ENCODE assay signal across 9 cellular contexts in the genomic region with DNA sequence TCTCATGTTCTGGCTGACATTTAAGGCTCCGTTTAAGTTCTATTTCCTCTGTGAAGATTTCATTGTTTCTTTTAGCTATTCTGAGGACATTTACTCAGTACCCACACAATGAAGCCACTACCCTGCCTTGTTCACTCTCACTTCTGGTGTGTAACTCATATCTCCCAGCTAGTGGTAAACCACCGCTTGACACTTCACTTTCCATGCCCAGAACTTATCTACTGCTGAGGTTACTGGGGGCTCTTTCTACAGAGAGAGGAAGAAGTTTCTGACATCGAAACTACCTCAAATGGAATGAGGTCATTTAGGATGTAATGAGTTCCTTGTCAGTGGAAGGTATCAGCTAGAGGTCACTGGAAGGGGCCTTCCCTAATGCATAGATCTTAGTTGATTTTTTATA.
A peak's percentile ranks its signal among the peaks of the same experiment; 100 is the strongest.
DNase-seq lines count a peak whose midpoint lies in the region; ATAC-seq and TF ChIP-seq lines count a peak whose summit lies in the region.
"Had no signal": no experiment of that assay in that cellular context is flagged by ENCODE, and none has a peak within 500 bp of the region (broad histone marks: within the 10 kb centered on the region; RNA-seq: fewer than 3 reads in every experiment).

No MANE protein-coding gene starts in this region.

- intact Hi-C loops in CD14-positive monocyte (cut with micrococcal nuclease): no loop called here

- peak overlapping the region in 1 of 2 donors; percentile 0 for H3K27ac Mint-ChIP-seq in natural killer cell treated with Interleukin-12 subunit alpha and Interleukin-12 subunit beta and Interleukin-15 and Interleukin-18, amount 100 ng/mL, for 72 hours
- no peak overlapping the region for H3K27ac Mint-ChIP-seq in CD14-positive monocyte

- peak overlapping the region; percentile 14 for H3K4me3 Mint-ChIP-seq in natural killer cell treated with Interleukin-12 subunit alpha and Interleukin-12 subunit beta and Interleukin-15 and Interleukin-18, amount 100 ng/mL, for 72 hours
- peak overlapping the region in 1 of 2 donors; percentile 9 for H3K4me3 Mint-ChIP-seq in CD14-positive monocyte

- peaks cover 22 to 56% of the 10 kb centered on the region in 2 donors for H3K27me3 Mint-ChIP-seq in natural killer cell treated with Interleukin-12 subunit alpha and Interleukin-12 subunit beta and Interleukin-15 and Interleukin-18, amount 100 ng/mL, for 72 hours
- peaks cover 0 to 2% (median 1%) of the 10 kb centered on the region in 3 donors for H3K27me3 Mint-ChIP-seq in CD14-positive monocyte (ENCODE audit: low read depth in 3 of 3)

- TF ChIP-seq CTCF in CD14-positive monocyte (IDR thresholded peaks at IDR 0.05): no peak

- H3K9me3 Mint-ChIP-seq in natural killer cell treated with Interleukin-12 subunit alpha and Interleukin-12 subunit beta and Interleukin-15 and Interleukin-18, amount 100 ng/mL, for 72 hours: peaks cover 3% of the 10 kb centered on the region
- H3K9me3 Mint-ChIP-seq in CD14-positive monocyte: peaks cover 0 to 5% (median 0%) of the 10 kb centered on the region in 7 donors

- ATAC-seq in GM18870 (IDR thresholded peaks at IDR 0.05; ENCODE audit: unreplicated experiment): peak; percentile 96
- ATAC-seq in GM21447 (IDR thresholded peaks at IDR 0.05; ENCODE audit: unreplicated experiment): peak; percentile 96
- ATAC-seq in HG03439 (IDR thresholded peaks at IDR 0.05; ENCODE audit: unreplicated experiment): peak; percentile 97
- ATAC-seq in natural killer cell treated with Interleukin-12 subunit alpha and Interleukin-12 subunit beta and Interleukin-15 and Interleukin-18, amount 100 ng/mL, for 72 hours: peak; percentile 94 to 95

- peak; percentile 73 for DNase-seq in natural killer cell treated with Interleukin-12 subunit alpha and Interleukin-12 subunit beta and Interleukin-15 and Interleukin-18, amount 100 ng/mL, for 72 hours (ENCODE audit: low spot score)
- DNase-seq in CD14-positive monocyte (ENCODE audit: low spot score) (no peak), kidney glomerular epithelial cell (lab: John Stamatoyannopoulos, UW) (no peak), NCI-H146 (lab: John Stamatoyannopoulos, UW) (no peak)
- DNase-seq: NCI-H524, trophoblast cell had no signal

- H3K36me3 Mint-ChIP-seq in natural killer cell treated with Interleukin-12 subunit alpha and Interleukin-12 subunit beta and Interleukin-15 and Interleukin-18, amount 100 ng/mL, for 72 hours: peaks cover 5% of the 10 kb centered on the region
- no peaks in the 10 kb centered on the region for H3K36me3 Mint-ChIP-seq in CD14-positive monocyte

- peaks cover 15 to 23% of the 10 kb centered on the region in 2 donors for H3K4me1 Mint-ChIP-seq in natural killer cell treated with Interleukin-12 subunit alpha and Interleukin-12 subunit beta and Interleukin-15 and Interleukin-18, amount 100 ng/mL, for 72 hours (ENCODE audit: low read depth in 2 of 2)
- peaks cover 6% of the 10 kb centered on the region for H3K4me1 Mint-ChIP-seq in CD14-positive monocyte
